In genomic region chr17:29138184-29138955, GRCh38 we compare ENCODE assay signal across 7 cellular contexts. TPM values are rescaled to one million over a fixed set of nuclear protein-coding genes. Genes with fewer than 3 reads are reported as not detected.
A peak's percentile ranks its signal among the peaks of the same experiment; 100 is the strongest.
DNase-seq lines count a peak whose midpoint lies in the region; ATAC-seq and TF ChIP-seq lines count a peak whose summit lies in the region.

No MANE protein-coding gene starts in this region.

- CTCF ChIA-PET in HCT116 (lab: Charles Lee), result interaction anchor here (1.0 to 3.7 kb wide), 3 partner anchors 14 to 173 kb away, joined by 3 to 23 read pairs (median 7); no protein-coding TSS in a partner anchor

- H3K36me3 ChIP-seq in HCT116 (ENCODE audit: control insufficient read depth in 1 of 2, insufficient read depth in 2 of 2, low read length in 2 of 2), result no peaks in the 10 kb centered on the region

- H3K4me3 ChIP-seq in HCT116 (replicated peaks in 1 of 2; ENCODE audit: low read depth in 1 of 2, low read length in 2 of 2) (peak overlapping the region in 1 of 2 experiments; percentile 19; a peak in 1 of 4 replicates), fibroblast of the aortic adventitia (ENCODE audit: low read depth, low read length) (peak overlapping the region; percentile 67)

- no TSS peak for BruUV-seq in HCT116 (replicated peaks; lab: Mats Ljungman, UMichigan)

- H3K79me2 ChIP-seq in HCT116 (ENCODE audit: insufficient read depth, low read length), result peaks cover 7% of the 10 kb centered on the region; the same call in 1 of the 2 replicates

- peak; percentile 16; the same call in 1 of the 2 replicates for ATAC-seq in HCT116

- intact Hi-C loops in HCT116 (cut with micrococcal nuclease), result no loop called here

- RAD21 ChIA-PET in HCT116 (lab: Charles Lee; ENCODE audit: low non-redundant PET in 1 of 2, low total read pairs in 2 of 2, uncharacterized antibody in 2 of 2, unreplicated experiment in 2 of 2), result no interaction called here

- H3K4me1 ChIP-seq in HCT116 (ENCODE audit: control insufficient read depth in 1 of 2, insufficient read depth in 2 of 2, low read length in 2 of 2), result peaks cover 57 to 87% of the 10 kb centered on the region in 2 experiments

- no peak for TF ChIP-seq RAD21 in HCT116 (IDR thresholded peaks at IDR 0.05; ENCODE audit: low read depth)

- H3K4me2 ChIP-seq in HCT116 (ENCODE audit: low read length), result peak overlapping the region; percentile 71

- TF ChIP-seq CTCF in HCT116 (IDR thresholded peaks at IDR 0.05 in 2 of 3, conservative IDR thresholded peaks at IDR 0.05 in 1 of 3; ENCODE audit: borderline replicate concordance in 1 of 3, insufficient read depth in 1 of 3, low read depth in 2 of 3, low read length in 2 of 3) (no peak), fibroblast of the aortic adventitia (IDR thresholded peaks at IDR 0.05; ENCODE audit: insufficient read depth, low read length) (no peak)

- H3K9me3 ChIP-seq in HCT116 (ENCODE audit: control insufficient read depth in 1 of 2, insufficient read depth in 1 of 2, low read depth in 1 of 2, low read length in 2 of 2), result no peaks in the 10 kb centered on the region

- POLR2A ChIA-PET in HCT116 (lab: Charles Lee), result no interaction called here

- no peak for TF ChIP-seq POLR2A in HCT116 (IDR thresholded peaks at IDR 0.05; ENCODE audit: borderline replicate concordance, extremely low read depth, insufficient read depth, insufficient read length)

- no peak overlapping the region for H2AFZ ChIP-seq in HCT116 (ENCODE audit: low read depth, low read length, poor library complexity, severe bottlenecking)

- DNase-seq in HCT116 (ENCODE audit: low read depth, low spot score) (no peak), fibroblast of the aortic adventitia (ENCODE audit: low read depth) (no peak), HuH-7 (ENCODE audit: low spot score) (no peak), NCI-H2196 treated with DMSO at 0.1 percent for 48 hours (lab: John Stamatoyannopoulos, UW; ENCODE audit: unreplicated experiment) (no peak), NCI-H345 treated with DMSO at 0.1 percent for 48 hours (lab: John Stamatoyannopoulos, UW; ENCODE audit: unreplicated experiment) (no peak)
- DNase-seq in activated CD4-positive, alpha-beta T cell treated with anti-CD3 and anti-CD28 coated beads for 48 hours, result peak; percentile 84
- DNase-seq in stimulated activated naive CD4-positive, alpha-beta T cell treated with Interleukin-2 at 50 U/mL for 16 hours (lab: John Stamatoyannopoulos, UW), result peak; percentile 68

- H3K9me2 ChIP-seq in HCT116 (ENCODE audit: insufficient read depth), result no peaks in the 10 kb centered on the region

- no peak overlapping the region for H3K27ac ChIP-seq in HCT116 (ENCODE audit: low read depth, low read length)

- H3K9ac ChIP-seq in HCT116 (ENCODE audit: low read length), result peak overlapping the region; percentile 7; the same call in 1 of the 2 replicates

- peaks cover 3% of the 10 kb centered on the region; the same call in 1 of the 2 replicates for H4K20me1 ChIP-seq in HCT116 (ENCODE audit: insufficient read depth)

- H3K27me3 ChIP-seq in HCT116 (ENCODE audit: insufficient read depth, low read length), result no peaks in the 10 kb centered on the region

TF ChIP-seq in HCT116, 20 proteins besides CTCF, POLR2A, EP300 and RAD21:
- TF ChIP-seq SIN3A (IDR thresholded peaks at IDR 0.05; ENCODE audit: low read depth), result no peak
- TF ChIP-seq ZNF274 (IDR thresholded peaks at IDR 0.05; ENCODE audit: low read depth, low read length), result no peak
- no peak for TF ChIP-seq SP1 (IDR thresholded peaks at IDR 0.05; ENCODE audit: low read depth)
- TF ChIP-seq ELF1 (IDR thresholded peaks at IDR 0.05; ENCODE audit: borderline replicate concordance, low read depth), result no peak

RNA-seq across cellular contexts. Expression of gene MYO18A, which starts 41.8 kb away (rescaled TPM):
- 37.2 TPM for total RNA-seq in HCT116 (2021; ENCODE audit: unreplicated experiment)
- polyA plus RNA-seq in HCT116 (2012), result 33.8 and 36.0 TPM in 2 replicates
- 78.3 and 82.8 TPM in 2 replicates for total RNA-seq in fibroblast of the aortic adventitia (ENCODE audit: low replicate concordance)

Comparison
In these comparisons a context has a peak if more than half of its experiments do, and no peak if none do; other contexts are left out.
1. DNase-seq: peak in activated CD4-positive, alpha-beta T cell treated with anti-CD3 and anti-CD28 coated beads for 48 hours (single experiment) and stimulated activated naive CD4-positive, alpha-beta T cell treated with Interleukin-2 at 50 U/mL for 16 hours (single experiment); none in HCT116 (single experiment), fibroblast of the aortic adventitia (single experiment), HuH-7 (single experiment), NCI-H2196 treated with DMSO at 0.1 percent for 48 hours (single experiment) and NCI-H345 treated with DMSO at 0.1 percent for 48 hours (single experiment).